ENCODE assay signal across 15 cellular contexts in the genomic region with DNA sequence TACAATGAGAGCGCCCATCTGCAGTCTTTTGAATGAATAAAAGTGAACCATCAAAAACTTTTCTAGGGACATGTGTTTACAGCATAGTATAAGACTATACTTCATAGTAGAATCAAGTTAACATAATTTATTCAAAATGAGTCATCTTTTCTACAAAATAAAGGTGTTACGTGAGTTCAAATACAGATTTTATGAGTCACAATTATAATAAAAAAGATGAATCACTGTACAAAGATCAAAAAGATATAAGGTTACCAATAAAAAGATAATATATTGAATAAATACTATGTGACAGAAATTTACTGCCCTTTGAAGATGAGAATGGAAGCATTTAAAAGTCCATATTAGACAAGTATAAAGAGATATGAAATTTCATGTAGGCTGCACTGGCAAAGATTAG. TPM values are rescaled to one million over a fixed set of nuclear protein-coding genes. Genes with fewer than 3 reads are reported as not detected.
DNase-seq lines count a peak whose midpoint lies in the region; ATAC-seq, FAIRE-seq and TF ChIP-seq lines count a peak whose summit lies in the region.
"Had no signal": no experiment of that assay in that cellular context is flagged by ENCODE, and none has a peak within 500 bp of the region (broad histone marks: within the 10 kb centered on the region; RNA-seq: fewer than 3 reads in every experiment).

No MANE protein-coding gene starts in this region.

- POLR2A ChIA-PET in endothelial cell of umbilical vein (lab: Charles Lee) = no interaction called here

- H3K4me3 Mint-ChIP-seq in activated CD4-positive, alpha-beta T cell treated with anti-CD3 and anti-CD28 coated beads, Interleukin-2, amount 10 ng/mL, durations not matched to agents 24 days and 14 days = peak overlapping the region; percentile 1
- H3K4me3 Mint-ChIP-seq in stimulated activated effector memory CD8-positive, alpha-beta T cell treated with anti-CD3 and anti-CD28 coated beads, Interleukin-12 subunit alpha, Interleukin-12 subunit beta, amount 100 ng/mL, for 72 hours = no peak overlapping the region
- H3K4me3 Mint-ChIP-seq: immature natural killer cell had no signal

- peaks cover 47% of the 10 kb centered on the region for H3K79me2 ChIP-seq in endothelial cell of umbilical vein (ENCODE audit: control insufficient read depth, insufficient read depth, low read length)

- TF ChIP-seq POLR2A in endothelial cell of umbilical vein (IDR thresholded peaks at IDR 0.05; ENCODE audit: low read depth, low read length) = no peak

- no peak overlapping the region for H3K9ac ChIP-seq in endothelial cell of umbilical vein (replicated peaks; ENCODE audit: extremely low read depth, insufficient read depth, low read length)

- no peak overlapping the region for H3K27ac Mint-ChIP-seq in activated CD4-positive, alpha-beta T cell treated with anti-CD3 and anti-CD28 coated beads, Interleukin-2, amount 10 ng/mL, durations not matched to agents 24 days and 14 days
- no peak overlapping the region for H3K27ac Mint-ChIP-seq in stimulated activated effector memory CD8-positive, alpha-beta T cell treated with anti-CD3 and anti-CD28 coated beads, Interleukin-12 subunit alpha, Interleukin-12 subunit beta, amount 100 ng/mL, for 72 hours
- H3K27ac Mint-ChIP-seq: immature natural killer cell; naive thymus-derived CD4-positive, alpha-beta T cell had no signal

- CTCF ChIA-PET in endothelial cell of umbilical vein (lab: Charles Lee) = interaction anchor here (1.1 kb wide), 1 partner anchor 248 kb away, joined by 4 read pairs; no protein-coding TSS in a partner anchor

- ATAC-seq in stimulated activated effector memory CD8-positive, alpha-beta T cell treated with anti-CD3 and anti-CD28 coated beads, Interleukin-12 subunit alpha, Interleukin-12 subunit beta, amount 100 ng/mL, for 72 hours = peak; percentile 24
- ATAC-seq in GM21360 (IDR thresholded peaks at IDR 0.05; ENCODE audit: unreplicated experiment) = no peak
- ATAC-seq: naive thymus-derived CD4-positive, alpha-beta T cell had no signal

- H3K27me3 ChIP-seq in endothelial cell of umbilical vein (ENCODE audit: control insufficient read depth in 2 of 2, insufficient read depth in 2 of 2, low read length in 2 of 2) (peaks cover 0 to 11% of the 10 kb centered on the region in 2 experiments), H7 (ENCODE audit: control insufficient read depth, insufficient read depth, low read length) (no peaks in the 10 kb centered on the region)
- H3K27me3 ChIP-seq: spleen had no signal

- intact Hi-C loops in activated CD4-positive, alpha-beta T cell treated with anti-CD3 and anti-CD28 coated beads, Interleukin-2, amount 10 ng/mL, durations not matched to agents 24 days and 14 days (cut with micrococcal nuclease) = loop anchor here (5.0 kb wide), 1 partner anchor 1780 kb away; the partner anchor contains the start of gene EAPP
- intact Hi-C loops in endothelial cell of umbilical vein (cut with micrococcal nuclease) = loop anchor here (2.0 kb wide), 1 partner anchor 17 kb away; no protein-coding TSS in a partner anchor

- H3K4me3 ChIP-seq in endothelial cell of umbilical vein (replicated peaks in 1 of 3; ENCODE audit: insufficient read depth in 1 of 3, low read depth in 1 of 3, low read length in 3 of 3) (no peak overlapping the region), H7 (ENCODE audit: insufficient read depth, low read depth, low read length) (no peak overlapping the region)
- H3K4me3 ChIP-seq: spleen had no signal

- no peak overlapping the region for H3K27ac ChIP-seq in endothelial cell of umbilical vein (ENCODE audit: insufficient read depth, low read depth, low read length)
- H3K27ac ChIP-seq: spleen had no signal

- H3K9me3 Mint-ChIP-seq in activated CD4-positive, alpha-beta T cell treated with anti-CD3 and anti-CD28 coated beads, Interleukin-2, amount 10 ng/mL, durations not matched to agents 24 days and 14 days = peaks cover 5% of the 10 kb centered on the region
- peaks cover 3% of the 10 kb centered on the region for H3K9me3 Mint-ChIP-seq in stimulated activated effector memory CD8-positive, alpha-beta T cell treated with anti-CD3 and anti-CD28 coated beads, Interleukin-12 subunit alpha, Interleukin-12 subunit beta, amount 100 ng/mL, for 72 hours
- H3K9me3 Mint-ChIP-seq: immature natural killer cell had no signal

- H3K9me1 ChIP-seq in endothelial cell of umbilical vein (replicated peaks; ENCODE audit: control insufficient read depth, extremely low read depth, insufficient read depth, low read length) = peaks cover 2% of the 10 kb centered on the region

- no peak for TF ChIP-seq CTCF in endothelial cell of umbilical vein (IDR thresholded peaks at IDR 0.05; ENCODE audit: extremely low read depth in 1 of 2, insufficient read depth in 1 of 2, low read depth in 1 of 2, low read length in 2 of 2)

- H3K36me3 Mint-ChIP-seq in activated CD4-positive, alpha-beta T cell treated with anti-CD3 and anti-CD28 coated beads, Interleukin-2, amount 10 ng/mL, durations not matched to agents 24 days and 14 days (ENCODE audit: low read depth) = peaks cover 15% of the 10 kb centered on the region
- H3K36me3 Mint-ChIP-seq in stimulated activated effector memory CD8-positive, alpha-beta T cell treated with anti-CD3 and anti-CD28 coated beads, Interleukin-12 subunit alpha, Interleukin-12 subunit beta, amount 100 ng/mL, for 72 hours = peaks cover 35% of the 10 kb centered on the region

- peaks cover 23% of the 10 kb centered on the region for H3K4me1 Mint-ChIP-seq in activated CD4-positive, alpha-beta T cell treated with anti-CD3 and anti-CD28 coated beads, Interleukin-2, amount 10 ng/mL, durations not matched to agents 24 days and 14 days
- peaks cover 25% of the 10 kb centered on the region for H3K4me1 Mint-ChIP-seq in stimulated activated effector memory CD8-positive, alpha-beta T cell treated with anti-CD3 and anti-CD28 coated beads, Interleukin-12 subunit alpha, Interleukin-12 subunit beta, amount 100 ng/mL, for 72 hours

- FAIRE-seq in endothelial cell of umbilical vein (lab: Jason Lieb, UNC) = no peak
- FAIRE-seq: G401.6, urothelium cell line had no signal

- no TSS peak for BruUV-seq in endothelial cell of umbilical vein (replicated peaks; lab: Mats Ljungman, UMichigan)

- H3K36me3 ChIP-seq in endothelial cell of umbilical vein (ENCODE audit: control insufficient read depth in 2 of 2, extremely low read depth in 1 of 2, insufficient read depth in 2 of 2, low read length in 2 of 2) = no peaks in the 10 kb centered on the region
- H3K36me3 ChIP-seq in H7 (replicated peaks; ENCODE audit: control insufficient read depth, insufficient read depth, low read length) = no peaks in the 10 kb centered on the region

- no peaks in the 10 kb centered on the region for H3K9me3 ChIP-seq in endothelial cell of umbilical vein (replicated peaks; ENCODE audit: control insufficient read depth, insufficient read depth, low read length)
- H3K9me3 ChIP-seq: spleen had no signal

- H3K4me2 ChIP-seq in endothelial cell of umbilical vein (ENCODE audit: insufficient read depth, low read length) = peak overlapping the region; percentile 99

- DNase-seq in activated CD4-positive, alpha-beta T cell treated with anti-CD3 and anti-CD28 coated beads, Interleukin-2, amount 10 ng/mL, durations not matched to agents 24 days and 14 days = no peak
- DNase-seq in activated CD4-positive, alpha-beta T cell treated with anti-CD3 and anti-CD28 coated beads, Interleukin-2, amount 50 U/mL, for 48 hours = no peak
- DNase-seq in NCI-H2029 treated with DMSO at 0.1 percent for 48 hours (lab: John Stamatoyannopoulos, UW) (peak; percentile 72), endothelial cell of umbilical vein (ENCODE audit: low read depth, low spot score) (peak; percentile 16), H7 (no peak), T-helper 1 cell (no peak)
- no peak for DNase-seq in stimulated activated effector memory CD8-positive, alpha-beta T cell treated with anti-CD3 and anti-CD28 coated beads, Interleukin-12 subunit alpha, Interleukin-12 subunit beta, amount 100 ng/mL, for 72 hours (ENCODE audit: low spot score in 2 of 2)
- DNase-seq: activated effector memory CD4-positive, alpha-beta T cell treated with Interleukin-2 at 50 U/mL for 16 hours; immature natural killer cell; naive thymus-derived CD4-positive, alpha-beta T cell; NCI-H446 treated with DMSO at 0.1 percent for 48 hours; spleen had no signal

- peaks cover 27% of the 10 kb centered on the region for H3K4me1 ChIP-seq in endothelial cell of umbilical vein (ENCODE audit: control insufficient read depth, extremely low read depth, insufficient read depth, low read length)

- H4K20me1 ChIP-seq in endothelial cell of umbilical vein (replicated peaks; ENCODE audit: control insufficient read depth, extremely low read depth, insufficient read depth, low read length) = peaks cover 4% of the 10 kb centered on the region

- H2AFZ ChIP-seq in endothelial cell of umbilical vein (ENCODE audit: low read depth, low read length) = no peak overlapping the region

- peaks cover 8% of the 10 kb centered on the region for H3K27me3 Mint-ChIP-seq in activated CD4-positive, alpha-beta T cell treated with anti-CD3 and anti-CD28 coated beads, Interleukin-2, amount 10 ng/mL, durations not matched to agents 24 days and 14 days

- dilution Hi-C loops in endothelial cell of umbilical vein (cut with MboI; ENCODE audit: extremely low pct_ligation_motif_present, low sequenced_read_pairs) = no loop called here

TF ChIP-seq in endothelial cell of umbilical vein, 7 proteins besides CTCF, POLR2A, EP300 and RAD21 (continues in another document):
- TF ChIP-seq JUN (IDR thresholded peaks at IDR 0.05; ENCODE audit: borderline replicate concordance, insufficient read depth, insufficient read length, low read depth) = peak; percentile 75
- no peak for TF ChIP-seq POLR2AphosphoS5 (IDR thresholded peaks at IDR 0.05; ENCODE audit: insufficient read depth, low read depth, low read length)
- peak; percentile 43 for TF ChIP-seq GATA2 (IDR thresholded peaks at IDR 0.05; ENCODE audit: insufficient read depth, insufficient read length, low read depth, low read length)
- TF ChIP-seq EZH2 (IDR thresholded peaks at IDR 0.05; ENCODE audit: borderline replicate concordance, low read depth, low read length, severe bottlenecking) = no peak
- TF ChIP-seq FOS (IDR thresholded peaks at IDR 0.05; ENCODE audit: borderline replicate concordance, insufficient read depth, low read length) = peak; percentile 88
- no peak for TF ChIP-seq MYC (IDR thresholded peaks at IDR 0.05; ENCODE audit: low read depth, low read length)

RNA-seq across cellular contexts. Expression of gene MBIP, which starts 2.8 kb away (rescaled TPM):
- total RNA-seq in activated CD4-positive, alpha-beta T cell treated with anti-CD3 and anti-CD28 coated beads, Interleukin-2, amount 10 ng/mL, durations not matched to agents 24 days and 14 days = 30.3 and 31.3 TPM in 2 replicates
- 14.5 and 19.0 TPM in 2 replicates for total RNA-seq in endothelial cell of umbilical vein
- polyA plus RNA-seq in endothelial cell of umbilical vein = 8.1 and 8.8 TPM in 2 replicates
- polyA plus RNA-seq in endothelial cell of umbilical vein (2011; cell fraction: cytosol; rRNA removed) = 10.7 and 11.6 TPM in 2 replicates
- 31.5 and 35.9 TPM in 2 replicates for polyA plus RNA-seq in endothelial cell of umbilical vein (2011; cell fraction: nucleus; rRNA removed)
- 8.5 and 14.2 TPM in 2 replicates for polyA plus RNA-seq in endothelial cell of umbilical vein (2012)
- 12.4 and 14.2 TPM in 2 replicates for polyA minus RNA-seq in endothelial cell of umbilical vein
- 8.6 TPM for polyA minus RNA-seq in endothelial cell of umbilical vein (2011; cell fraction: cytosol; rRNA and poly(A)+ RNA removed)
- polyA minus RNA-seq in endothelial cell of umbilical vein (2011; cell fraction: nucleus; rRNA and poly(A)+ RNA removed) = 28.7 and 43.6 TPM in 2 replicates
- total RNA-seq in H7 (2014; rRNA removed; shearing (Covaris generic)) = 7.6 and 10.4 TPM in 2 replicates

Comparison
In these comparisons a context has a peak if more than half of its experiments do, and no peak if none do; other contexts are left out.
1. DNase-seq: peak in NCI-H2029 treated with DMSO at 0.1 percent for 48 hours (single experiment) and endothelial cell of umbilical vein (single experiment); none in activated CD4-positive, alpha-beta T cell treated with anti-CD3 and anti-CD28 coated beads, Interleukin-2, amount 10 ng/mL, durations not matched to agents 24 days and 14 days (single experiment), activated CD4-positive, alpha-beta T cell treated with anti-CD3 and anti-CD28 coated beads, Interleukin-2, amount 50 U/mL, for 48 hours (0 of 2), stimulated activated effector memory CD8-positive, alpha-beta T cell treated with anti-CD3 and anti-CD28 coated beads, Interleukin-12 subunit alpha, Interleukin-12 subunit beta, amount 100 ng/mL, for 72 hours (0 of 2), H7 (single experiment) and T-helper 1 cell (0 of 5).